In the genomic region with DNA sequence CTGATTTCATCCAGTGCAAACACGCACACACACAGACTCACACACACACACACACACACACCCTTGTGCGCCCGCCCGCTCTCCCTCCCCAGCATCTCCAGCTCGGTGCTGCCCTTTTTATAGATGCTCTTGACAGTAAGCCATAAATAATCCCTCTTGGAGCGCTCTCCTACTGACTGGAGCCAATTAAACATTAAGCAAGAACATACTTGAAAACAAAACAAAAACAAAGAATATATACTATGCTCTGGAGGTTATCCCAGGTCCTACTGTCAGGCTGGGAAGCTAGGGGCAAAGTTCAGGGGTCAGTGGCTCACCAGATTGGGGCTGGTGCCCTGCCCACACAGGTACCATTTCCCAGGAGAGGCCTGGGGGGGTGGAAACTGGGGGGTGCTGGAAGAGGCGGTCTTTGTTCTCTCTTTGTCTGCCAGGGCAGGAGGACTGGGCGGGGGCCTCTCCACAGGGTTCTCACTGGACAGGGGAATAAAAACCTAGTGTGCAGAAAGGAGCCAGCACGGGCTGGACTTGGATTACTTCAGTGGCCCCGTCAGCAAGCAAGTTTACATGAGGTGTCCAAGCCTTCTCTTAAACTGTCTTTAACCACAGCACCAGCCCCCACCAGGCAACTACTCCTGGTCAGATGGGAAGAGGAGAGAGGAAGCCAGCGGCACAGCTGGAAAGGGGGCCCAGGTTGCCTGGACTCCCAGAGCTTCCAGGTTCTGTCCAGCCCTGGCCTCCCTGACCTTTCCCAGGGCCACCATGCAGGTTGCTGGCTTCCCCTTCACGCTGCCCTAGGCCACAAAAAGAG, we compare ENCODE assay signal across 1 cellular context.
TF ChIP-seq lines count a peak whose summit lies in the region.

No MANE protein-coding gene starts in this region.

TF ChIP-seq in HepG2, 621 proteins besides CTCF, POLR2A, EP300 and RAD21 (continued from another document and continues in another):
- TF ChIP-seq, protein P1, sequence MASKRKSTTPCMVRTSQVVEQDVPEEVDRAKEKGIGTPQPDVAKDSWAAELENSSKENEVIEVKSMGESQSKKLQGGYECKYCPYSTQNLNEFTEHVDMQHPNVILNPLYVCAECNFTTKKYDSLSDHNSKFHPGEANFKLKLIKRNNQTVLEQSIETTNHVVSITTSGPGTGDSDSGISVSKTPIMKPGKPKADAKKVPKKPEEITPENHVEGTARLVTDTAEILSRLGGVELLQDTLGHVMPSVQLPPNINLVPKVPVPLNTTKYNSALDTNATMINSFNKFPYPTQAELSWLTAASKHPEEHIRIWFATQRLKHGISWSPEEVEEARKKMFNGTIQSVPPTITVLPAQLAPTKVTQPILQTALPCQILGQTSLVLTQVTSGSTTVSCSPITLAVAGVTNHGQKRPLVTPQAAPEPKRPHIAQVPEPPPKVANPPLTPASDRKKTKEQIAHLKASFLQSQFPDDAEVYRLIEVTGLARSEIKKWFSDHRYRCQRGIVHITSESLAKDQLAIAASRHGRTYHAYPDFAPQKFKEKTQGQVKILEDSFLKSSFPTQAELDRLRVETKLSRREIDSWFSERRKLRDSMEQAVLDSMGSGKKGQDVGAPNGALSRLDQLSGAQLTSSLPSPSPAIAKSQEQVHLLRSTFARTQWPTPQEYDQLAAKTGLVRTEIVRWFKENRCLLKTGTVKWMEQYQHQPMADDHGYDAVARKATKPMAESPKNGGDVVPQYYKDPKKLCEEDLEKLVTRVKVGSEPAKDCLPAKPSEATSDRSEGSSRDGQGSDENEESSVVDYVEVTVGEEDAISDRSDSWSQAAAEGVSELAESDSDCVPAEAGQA (IDR thresholded peaks at IDR 0.05; ENCODE audit: low read depth) = no peak
- TF ChIP-seq, protein P1 (CRISPR knock-in tag; IDR thresholded peaks at IDR 0.05; ENCODE audit: borderline replicate concordance) = no peak
- TF ChIP-seq ZC3H4 (CRISPR knock-in tag; IDR thresholded peaks at IDR 0.05; ENCODE audit: borderline replicate concordance) (no peak), JUND (CRISPR knock-in tag; IDR thresholded peaks at IDR 0.05) (peak; percentile 17; the same call in 1 of the 2 replicates), CEBPG (CRISPR knock-in tag; IDR thresholded peaks at IDR 0.05) (no peak), TBX2 (CRISPR knock-in tag; IDR thresholded peaks at IDR 0.05; ENCODE audit: borderline replicate concordance) (peak; percentile 74), ZMYM3 (CRISPR knock-in tag; IDR thresholded peaks at IDR 0.05) (no peak; the same call in 1 of the 2 replicates), ZSCAN30 (CRISPR knock-in tag; IDR thresholded peaks at IDR 0.05) (no peak), RBAK (CRISPR knock-in tag; IDR thresholded peaks at IDR 0.05) (no peak), PLRG1 (conservative IDR thresholded peaks at IDR 0.05) (no peak), FIP1L1 (IDR thresholded peaks at IDR 0.05; ENCODE audit: borderline replicate concordance, insufficient read depth, low read depth, low read length) (no peak), ZNF468 (CRISPR knock-in tag; IDR thresholded peaks at IDR 0.05) (no peak), EED (CRISPR knock-in tag; IDR thresholded peaks at IDR 0.05) (no peak), HNRNPUL1 (IDR thresholded peaks at IDR 0.05; ENCODE audit: low read depth, low read length) (no peak), SP5 (CRISPR knock-in tag; IDR thresholded peaks at IDR 0.05; ENCODE audit: borderline replicate concordance, low read depth) (peak; percentile 35; the same call in 1 of the 2 replicates), NFIC (IDR thresholded peaks at IDR 0.05; ENCODE audit: low read length) (no peak), SP4 (CRISPR knock-in tag; IDR thresholded peaks at IDR 0.05) (0 out of 2 replicates have a peak, but pooled peaks have one; percentile 6), BORCS8-MEF2B (CRISPR knock-in tag; IDR thresholded peaks at IDR 0.05) (no peak), ZNF124 (CRISPR knock-in tag; IDR thresholded peaks at IDR 0.05) (no peak), ZNF44 (CRISPR knock-in tag; IDR thresholded peaks at IDR 0.05) (no peak), NFKB2 (CRISPR knock-in tag; IDR thresholded peaks at IDR 0.05; ENCODE audit: borderline replicate concordance) (peak; percentile 73; the same call in 1 of the 2 replicates), PAX8 (CRISPR knock-in tag; IDR thresholded peaks at IDR 0.05; ENCODE audit: borderline replicate concordance) (no peak), ZNF746 (CRISPR knock-in tag; IDR thresholded peaks at IDR 0.05) (peak; percentile 51; the same call in 1 of the 2 replicates), ZNF333 (CRISPR knock-in tag; IDR thresholded peaks at IDR 0.05; ENCODE audit: borderline replicate concordance) (no peak), ZFP36 (IDR thresholded peaks at IDR 0.05; ENCODE audit: borderline replicate concordance, low read depth, low read length, partially characterized antibody) (no peak), ZNF292 (CRISPR knock-in tag; IDR thresholded peaks at IDR 0.05; ENCODE audit: borderline replicate concordance, low read depth) (0 out of 2 replicates have a peak, but pooled peaks have one; percentile 34), HCFC1 (IDR thresholded peaks at IDR 0.05; ENCODE audit: low read depth, low read length) (no peak), KDM4B (CRISPR knock-in tag; IDR thresholded peaks at IDR 0.05) (no peak; the same call in 1 of the 2 replicates), FOSL2 (CRISPR knock-in tag; IDR thresholded peaks at IDR 0.05) (peak; percentile 49), GATA4 (IDR thresholded peaks at IDR 0.05; ENCODE audit: borderline replicate concordance, low read depth) (no peak), SCMH1 (CRISPR knock-in tag; IDR thresholded peaks at IDR 0.05; ENCODE audit: borderline replicate concordance) (no peak), ZNF484 (CRISPR knock-in tag; IDR thresholded peaks at IDR 0.05; ENCODE audit: borderline replicate concordance, low read depth) (no peak), ZNF549 (CRISPR knock-in tag; IDR thresholded peaks at IDR 0.05) (no peak), ZNF510 (CRISPR knock-in tag; IDR thresholded peaks at IDR 0.05; ENCODE audit: low read depth) (peak; percentile 31; the same call in 1 of the 2 replicates), CHD4 (IDR thresholded peaks at IDR 0.05; ENCODE audit: borderline replicate concordance, low read length) (no peak), SPEN (CRISPR knock-in tag; IDR thresholded peaks at IDR 0.05; ENCODE audit: low read depth) (peak; percentile 88)
- TF ChIP-seq, protein P2, sequence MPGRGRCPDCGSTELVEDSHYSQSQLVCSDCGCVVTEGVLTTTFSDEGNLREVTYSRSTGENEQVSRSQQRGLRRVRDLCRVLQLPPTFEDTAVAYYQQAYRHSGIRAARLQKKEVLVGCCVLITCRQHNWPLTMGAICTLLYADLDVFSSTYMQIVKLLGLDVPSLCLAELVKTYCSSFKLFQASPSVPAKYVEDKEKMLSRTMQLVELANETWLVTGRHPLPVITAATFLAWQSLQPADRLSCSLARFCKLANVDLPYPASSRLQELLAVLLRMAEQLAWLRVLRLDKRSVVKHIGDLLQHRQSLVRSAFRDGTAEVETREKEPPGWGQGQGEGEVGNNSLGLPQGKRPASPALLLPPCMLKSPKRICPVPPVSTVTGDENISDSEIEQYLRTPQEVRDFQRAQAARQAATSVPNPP (CRISPR knock-in tag; IDR thresholded peaks at IDR 0.05) = no peak
- TF ChIP-seq, protein P3, sequence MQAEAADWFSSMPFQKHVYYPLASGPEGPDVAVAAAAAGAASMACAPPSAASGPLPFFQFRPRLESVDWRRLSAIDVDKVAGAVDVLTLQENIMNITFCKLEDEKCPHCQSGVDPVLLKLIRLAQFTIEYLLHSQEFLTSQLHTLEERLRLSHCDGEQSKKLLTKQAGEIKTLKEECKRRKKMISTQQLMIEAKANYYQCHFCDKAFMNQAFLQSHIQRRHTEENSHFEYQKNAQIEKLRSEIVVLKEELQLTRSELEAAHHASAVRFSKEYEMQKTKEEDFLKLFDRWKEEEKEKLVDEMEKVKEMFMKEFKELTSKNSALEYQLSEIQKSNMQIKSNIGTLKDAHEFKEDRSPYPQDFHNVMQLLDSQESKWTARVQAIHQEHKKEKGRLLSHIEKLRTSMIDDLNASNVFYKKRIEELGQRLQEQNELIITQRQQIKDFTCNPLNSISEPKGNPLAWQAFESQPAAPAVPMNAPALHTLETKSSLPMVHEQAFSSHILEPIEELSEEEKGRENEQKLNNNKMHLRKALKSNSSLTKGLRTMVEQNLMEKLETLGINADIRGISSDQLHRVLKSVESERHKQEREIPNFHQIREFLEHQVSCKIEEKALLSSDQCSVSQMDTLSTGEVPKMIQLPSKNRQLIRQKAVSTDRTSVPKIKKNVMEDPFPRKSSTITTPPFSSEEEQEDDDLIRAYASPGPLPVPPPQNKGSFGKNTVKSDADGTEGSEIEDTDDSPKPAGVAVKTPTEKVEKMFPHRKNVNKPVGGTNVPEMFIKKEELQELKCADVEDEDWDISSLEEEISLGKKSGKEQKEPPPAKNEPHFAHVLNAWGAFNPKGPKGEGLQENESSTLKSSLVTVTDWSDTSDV (CRISPR knock-in tag; IDR thresholded peaks at IDR 0.05) = no peak
- TF ChIP-seq, protein P4, sequence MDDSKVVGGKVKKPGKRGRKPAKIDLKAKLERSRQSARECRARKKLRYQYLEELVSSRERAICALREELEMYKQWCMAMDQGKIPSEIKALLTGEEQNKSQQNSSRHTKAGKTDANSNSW (CRISPR knock-in tag; IDR thresholded peaks at IDR 0.05; ENCODE audit: borderline replicate concordance) = no peak
- TF ChIP-seq, protein P5, sequence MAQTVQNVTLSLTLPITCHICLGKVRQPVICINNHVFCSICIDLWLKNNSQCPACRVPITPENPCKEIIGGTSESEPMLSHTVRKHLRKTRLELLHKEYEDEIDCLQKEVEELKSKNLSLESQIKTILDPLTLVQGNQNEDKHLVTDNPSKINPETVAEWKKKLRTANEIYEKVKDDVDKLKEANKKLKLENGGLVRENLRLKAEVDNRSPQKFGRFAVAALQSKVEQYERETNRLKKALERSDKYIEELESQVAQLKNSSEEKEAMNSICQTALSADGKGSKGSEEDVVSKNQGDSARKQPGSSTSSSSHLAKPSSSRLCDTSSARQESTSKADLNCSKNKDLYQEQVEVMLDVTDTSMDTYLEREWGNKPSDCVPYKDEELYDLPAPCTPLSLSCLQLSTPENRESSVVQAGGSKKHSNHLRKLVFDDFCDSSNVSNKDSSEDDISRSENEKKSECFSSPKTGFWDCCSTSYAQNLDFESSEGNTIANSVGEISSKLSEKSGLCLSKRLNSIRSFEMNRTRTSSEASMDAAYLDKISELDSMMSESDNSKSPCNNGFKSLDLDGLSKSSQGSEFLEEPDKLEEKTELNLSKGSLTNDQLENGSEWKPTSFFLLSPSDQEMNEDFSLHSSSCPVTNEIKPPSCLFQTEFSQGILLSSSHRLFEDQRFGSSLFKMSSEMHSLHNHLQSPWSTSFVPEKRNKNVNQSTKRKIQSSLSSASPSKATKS (CRISPR knock-in tag; IDR thresholded peaks at IDR 0.05) = no peak
- TF ChIP-seq, protein P6, sequence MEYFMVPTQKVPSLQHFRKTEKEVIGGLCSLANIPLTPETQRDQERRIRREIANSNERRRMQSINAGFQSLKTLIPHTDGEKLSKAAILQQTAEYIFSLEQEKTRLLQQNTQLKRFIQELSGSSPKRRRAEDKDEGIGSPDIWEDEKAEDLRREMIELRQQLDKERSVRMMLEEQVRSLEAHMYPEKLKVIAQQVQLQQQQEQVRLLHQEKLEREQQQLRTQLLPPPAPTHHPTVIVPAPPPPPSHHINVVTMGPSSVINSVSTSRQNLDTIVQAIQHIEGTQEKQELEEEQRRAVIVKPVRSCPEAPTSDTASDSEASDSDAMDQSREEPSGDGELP (IDR thresholded peaks at IDR 0.05; ENCODE audit: borderline replicate concordance, low read depth) = no peak; the same call in 1 of the 2 replicates
- TF ChIP-seq, protein P7, sequence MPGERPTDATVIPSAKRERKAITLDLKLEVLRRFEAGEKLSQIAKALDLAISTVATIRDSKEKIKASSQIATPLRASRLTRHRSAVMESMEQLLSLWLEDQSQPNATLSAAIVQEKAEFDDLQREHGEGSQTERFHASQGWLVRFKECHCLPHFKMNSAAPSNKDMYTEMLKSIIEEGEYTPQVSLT (CRISPR knock-in tag; IDR thresholded peaks at IDR 0.05; ENCODE audit: borderline replicate concordance, low read depth) = no peak
- TF ChIP-seq, protein P8, sequence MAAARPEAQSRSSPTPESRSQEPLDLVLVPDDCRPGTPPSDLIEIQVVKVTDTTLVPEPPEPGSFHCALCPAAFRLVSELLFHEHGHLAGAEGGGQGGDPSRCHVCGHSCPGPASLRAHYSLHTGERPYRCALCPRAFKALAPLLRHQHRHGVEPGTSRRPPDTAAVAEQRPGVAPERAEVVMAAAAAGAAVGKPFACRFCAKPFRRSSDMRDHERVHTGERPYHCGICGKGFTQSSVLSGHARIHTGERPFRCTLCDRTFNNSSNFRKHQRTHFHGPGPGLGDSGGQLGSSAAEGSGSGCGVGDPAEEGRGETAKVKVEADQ (CRISPR knock-in tag; IDR thresholded peaks at IDR 0.05; ENCODE audit: borderline replicate concordance) = peak; percentile 22; the same call in 1 of the 2 replicates
